Comparison of ENCODE assay signal across 12 cellular contexts in the genomic region with DNA sequence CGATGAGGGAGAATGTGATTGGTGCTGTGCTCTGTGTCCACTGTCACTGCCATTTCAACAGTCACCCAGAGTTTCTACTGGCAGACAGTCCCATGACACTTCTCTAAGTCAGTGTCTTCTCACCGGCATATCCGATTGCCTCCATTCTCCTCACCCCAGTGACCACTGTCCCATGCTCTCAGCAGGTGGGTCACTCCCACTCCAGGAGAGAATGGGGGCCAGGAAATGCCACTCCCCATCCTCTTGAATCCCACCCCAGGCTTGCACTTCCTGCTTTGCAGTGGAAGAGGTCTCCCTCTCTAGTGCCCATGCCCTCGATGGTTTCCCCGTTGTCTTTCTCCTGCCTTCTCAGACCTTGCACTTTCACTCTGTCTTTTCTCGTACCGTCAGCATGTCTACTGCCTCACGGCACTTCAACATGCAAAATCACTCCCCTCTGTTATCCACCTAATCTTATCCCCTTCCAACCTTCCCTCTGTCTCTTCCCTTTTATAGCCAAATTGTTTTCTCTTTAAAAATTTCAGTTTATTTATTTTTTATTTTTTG. TPM values are rescaled to one million over a fixed set of nuclear protein-coding genes. Genes with fewer than 3 reads are reported as not detected.
DNase-seq lines count a peak whose midpoint lies in the region; ATAC-seq and TF ChIP-seq lines count a peak whose summit lies in the region.
"Had no signal": no experiment of that assay in that cellular context is flagged by ENCODE, and none has a peak within 500 bp of the region (broad histone marks: within the 10 kb centered on the region; RNA-seq: fewer than 3 reads in every experiment).

No MANE protein-coding gene starts in this region.

- 38 to 43% methylated on average over 8 of the region's 8 CpGs for WGBS in GM23248 (ENCODE audit: low coverage in 1 of 2, low lambda C conversion rate in 2 of 2, missing lambda C conversion rate in 2 of 2), 2 experiments

- H3F3A ChIP-seq in GM23248 (ENCODE audit: insufficient read depth): peaks cover 27% of the 10 kb centered on the region

- intact Hi-C loops in CD14-positive monocyte (cut with micrococcal nuclease) (loop anchor here (2.0 to 5.0 kb wide), 2 partner anchors 17 to 55 kb away; a partner anchor contains a TSS), breast epithelium (cut with DNase I; ENCODE audit: low total_unique reads) (no loop called here)

- no peak overlapping the region for H3K4me3 ChIP-seq in GM23248
- H3K4me3 ChIP-seq in breast epithelium: no peak overlapping the region
- H3K4me3 ChIP-seq: gastroesophageal sphincter, lung, vagina had no signal

- H3K9me2 ChIP-seq in GM23248 (ENCODE audit: insufficient read depth): no peaks in the 10 kb centered on the region

- ATAC-seq in activated naive CD8-positive, alpha-beta T cell treated with anti-CD3 and anti-CD28 coated beads, Interleukin-2, amount 10 ng/mL, durations not matched to agents 7 days and 5 days (ENCODE audit: low read depth): no peak
- ATAC-seq: gastroesophageal sphincter had no signal

- H3K36me3 ChIP-seq in GM23248 (ENCODE audit: low read depth) (0 out of 2 replicates have a peak, but pooled peaks cover 5% of the 10 kb centered on the region), breast epithelium (no peaks in the 10 kb centered on the region)

- H3K27me3 Mint-ChIP-seq in CD14-positive monocyte (ENCODE audit: low read depth in 3 of 3) (peaks cover 0 to 3% (median 1%) of the 10 kb centered on the region in 3 donors), nephron (ENCODE audit: low read depth) (no peaks in the 10 kb centered on the region)
- H3K27me3 Mint-ChIP-seq in activated naive CD8-positive, alpha-beta T cell treated with anti-CD3 and anti-CD28 coated beads, Interleukin-2, amount 10 ng/mL, durations not matched to agents 7 days and 5 days: no peaks in the 10 kb centered on the region

- no peak overlapping the region for H3K9ac ChIP-seq in GM23248

- peaks cover 30% of the 10 kb centered on the region for H3K4me1 Mint-ChIP-seq in CD14-positive monocyte
- H3K4me1 Mint-ChIP-seq in activated naive CD8-positive, alpha-beta T cell treated with anti-CD3 and anti-CD28 coated beads, Interleukin-2, amount 10 ng/mL, durations not matched to agents 7 days and 5 days: peaks cover 20% of the 10 kb centered on the region
- H3K4me1 Mint-ChIP-seq in nephron: peaks cover 1% of the 10 kb centered on the region

- in situ Hi-C loops in GM23248 (cut with MboI): no loop called here

- DNase-seq in CD14-positive monocyte (ENCODE audit: low spot score) (peak; percentile 34), GM23248 (no peak), GM19238 (ENCODE audit: insufficient read length, low spot score) (no peak), A172 (ENCODE audit: low spot score) (no peak), breast epithelium (ENCODE audit: low spot score in 2 of 2) (no peak)
- DNase-seq in activated naive CD8-positive, alpha-beta T cell treated with anti-CD3 and anti-CD28 coated beads, Interleukin-2, amount 10 ng/mL, durations not matched to agents 7 days and 5 days: peak; percentile 28
- DNase-seq: DMS 273 treated with DMSO at 0.1 percent for 48 hours, NCI-H1048 had no signal

- H3K27ac Mint-ChIP-seq in CD14-positive monocyte (peak overlapping the region in 1 of 7 donors; percentile 34), nephron (peak overlapping the region; percentile 5 to 13 (median 12))
- peak overlapping the region; percentile 74 for H3K27ac Mint-ChIP-seq in activated naive CD8-positive, alpha-beta T cell treated with anti-CD3 and anti-CD28 coated beads, Interleukin-2, amount 10 ng/mL, durations not matched to agents 7 days and 5 days

- H3K4me3 Mint-ChIP-seq in CD14-positive monocyte (peak overlapping the region; percentile 3 to 5), nephron (peak overlapping the region in 2 of 3 experiments; percentile 3 to 64)
- H3K4me3 Mint-ChIP-seq in activated naive CD8-positive, alpha-beta T cell treated with anti-CD3 and anti-CD28 coated beads, Interleukin-2, amount 10 ng/mL, durations not matched to agents 7 days and 5 days: no peak overlapping the region

- H2AFZ ChIP-seq in GM23248: 0 out of 2 replicates have a peak overlapping the region, but pooled peaks have one; percentile 24

- POLR2A ChIA-PET in activated naive CD8-positive, alpha-beta T cell treated with anti-CD3 and anti-CD28 coated beads, Interleukin-2, amount 10 ng/mL, durations not matched to agents 7 days and 5 days (lab: Charles Lee): no interaction called here

- no peak overlapping the region for H3K4me2 ChIP-seq in GM23248 (ENCODE audit: unreplicated experiment)

- no peaks in the 10 kb centered on the region for H4K20me1 ChIP-seq in GM23248 (ENCODE audit: insufficient read depth)

- TF ChIP-seq CTCF in CD14-positive monocyte (IDR thresholded peaks at IDR 0.05): no peak
- TF ChIP-seq CTCF in nephron (IDR thresholded peaks at IDR 0.05; ENCODE audit: unreplicated experiment in 3 of 3): no peak
- no peak for TF ChIP-seq CTCF in breast epithelium (IDR thresholded peaks at IDR 0.05)

- H3K4me1 ChIP-seq in GM23248 (ENCODE audit: insufficient read depth) (peaks cover 9% of the 10 kb centered on the region; the same call in 1 of the 2 replicates), breast epithelium (peaks cover 0 to 4% of the 10 kb centered on the region in 2 donors)

- no peak for TF ChIP-seq POLR2A in breast epithelium (IDR thresholded peaks at IDR 0.05)

- no peaks in the 10 kb centered on the region for H3K27me3 ChIP-seq in GM23248 (replicated peaks; ENCODE audit: insufficient read depth)
- H3K27me3 ChIP-seq in breast epithelium: no peaks in the 10 kb centered on the region
- H3K27me3 ChIP-seq: gastroesophageal sphincter, vagina had no signal

- no peak overlapping the region for H3K27ac ChIP-seq in GM23248
- H3K27ac ChIP-seq in breast epithelium: peak overlapping the region in 1 of 2 donors; percentile 46
- H3K27ac ChIP-seq: vagina had no signal

- H3K9me3 ChIP-seq in GM23248 (ENCODE audit: low read depth) (no peaks in the 10 kb centered on the region), breast epithelium (no peaks in the 10 kb centered on the region)
- H3K9me3 ChIP-seq: gastroesophageal sphincter, vagina had no signal

- H3K36me3 Mint-ChIP-seq in CD14-positive monocyte: peaks cover 10 to 28% of the 10 kb centered on the region in 2 donors
- peaks cover 6% of the 10 kb centered on the region for H3K36me3 Mint-ChIP-seq in activated naive CD8-positive, alpha-beta T cell treated with anti-CD3 and anti-CD28 coated beads, Interleukin-2, amount 10 ng/mL, durations not matched to agents 7 days and 5 days
- peaks cover 10% of the 10 kb centered on the region for H3K36me3 Mint-ChIP-seq in nephron (ENCODE audit: low read depth)

- H3K79me2 ChIP-seq in GM23248 (ENCODE audit: insufficient read depth): peaks cover 24% of the 10 kb centered on the region

- H3K9me3 Mint-ChIP-seq in CD14-positive monocyte (no peaks in the 10 kb centered on the region), nephron (no peaks in the 10 kb centered on the region)
- H3K9me3 Mint-ChIP-seq in activated naive CD8-positive, alpha-beta T cell treated with anti-CD3 and anti-CD28 coated beads, Interleukin-2, amount 10 ng/mL, durations not matched to agents 7 days and 5 days: no peaks in the 10 kb centered on the region

RNA-seq across cellular contexts. Expression of a gene that starts 2.2 kb away (rescaled TPM):
- polyA plus RNA-seq in CD14-positive monocyte: under 1 TPM; 0.65 to 0.81 TPM
- 8.6 and 9.6 TPM in 2 replicates for total RNA-seq in GM23248 (2014; rRNA removed; shearing (Covaris generic))
- polyA plus RNA-seq in GM23248 (2016; fragmentation: Nextera tagmentation; extraction: Ambion mirVana): 9.3 and 9.4 TPM in 2 replicates
- 10 to 100 TPM; 66.7 to 70.2 TPM for total RNA-seq in activated naive CD8-positive, alpha-beta T cell treated with anti-CD3 and anti-CD28 coated beads, Interleukin-2, amount 10 ng/mL, durations not matched to agents 7 days and 5 days
- total RNA-seq in A172 (2014; rRNA removed; shearing (Covaris generic)): 6.6 and 6.8 TPM in 2 replicates
- total RNA-seq in breast epithelium: 10 to 100 TPM; 20.3 to 27.2 (median 24.4) TPM

RNA-seq across cellular contexts. Expression of a gene that starts 18.5 kb away (rescaled TPM):
- polyA plus RNA-seq in CD14-positive monocyte: 1 to 10 TPM; 5.1 to 6.9 TPM
- total RNA-seq in GM23248 (2014; rRNA removed; shearing (Covaris generic)): 13.9 and 18.9 TPM in 2 replicates
- polyA plus RNA-seq in GM23248 (2016; fragmentation: Nextera tagmentation; extraction: Ambion mirVana): 13.0 and 14.0 TPM in 2 replicates
- total RNA-seq in activated naive CD8-positive, alpha-beta T cell treated with anti-CD3 and anti-CD28 coated beads, Interleukin-2, amount 10 ng/mL, durations not matched to agents 7 days and 5 days: 10 to 100 TPM; 45.3 to 48.6 TPM
- total RNA-seq in A172 (2014; rRNA removed; shearing (Covaris generic)): 13.6 and 17.5 TPM in 2 replicates
- 10 to 100 TPM in 2 of 3 donors, 1 to 10 TPM in 1; 8.8 to 31.5 (median 20.9) TPM for total RNA-seq in breast epithelium

RNA-seq across cellular contexts. Expression of a gene that starts 53.1 kb away (rescaled TPM):
- polyA plus RNA-seq in CD14-positive monocyte (1 to 10 TPM; 1.0 to 1.3 TPM), GM23248 (2016; fragmentation: Nextera tagmentation; extraction: Ambion mirVana) (4.0 TPM in 2 replicates)
- total RNA-seq in GM23248 (2014; rRNA removed; shearing (Covaris generic)): 6.9 and 7.1 TPM in 2 replicates
- 10 to 100 TPM; 32.6 to 33.2 TPM for total RNA-seq in activated naive CD8-positive, alpha-beta T cell treated with anti-CD3 and anti-CD28 coated beads, Interleukin-2, amount 10 ng/mL, durations not matched to agents 7 days and 5 days
- 6.9 and 8.0 TPM in 2 replicates for total RNA-seq in A172 (2014; rRNA removed; shearing (Covaris generic))
- total RNA-seq in breast epithelium: 10 to 100 TPM; 14.8 to 18.6 (median 17.0) TPM

Comparison
In these comparisons a context has a peak if more than half of its experiments do, and no peak if none do; other contexts are left out.
1. DNase-seq: peak in CD14-positive monocyte (single experiment) and activated naive CD8-positive, alpha-beta T cell treated with anti-CD3 and anti-CD28 coated beads, Interleukin-2, amount 10 ng/mL, durations not matched to agents 7 days and 5 days (single experiment); none in GM23248 (single experiment), GM19238 (single experiment), A172 (single experiment) and breast epithelium (0 of 2).